8 cellular contexts compared by ENCODE assay signal in genomic region chr6:4775591-4776492, GRCh38. TPM values are rescaled to one million over a fixed set of nuclear protein-coding genes. Genes with fewer than 3 reads are reported as not detected.
DNase-seq lines count a peak whose midpoint lies in the region; ATAC-seq lines count a peak whose summit lies in the region.

Gene CDYL, plus strand, starts transcription at chr6:4776404. Its CDS starts 380 bp downstream, at chr6:4776784.

- H3K9me3 Mint-ChIP-seq in activated T-cell treated with anti-CD3 and anti-CD28 coated beads, Interleukin-2, amount 50 U/mL, for 72 hours = peaks cover 6 to 8% of the 10 kb centered on the region in 2 donors
- H3K9me3 Mint-ChIP-seq in naive thymus-derived CD4-positive, alpha-beta T cell = peaks cover 0 to 20% (median 4%) of the 10 kb centered on the region in 11 donors
- peaks cover 10% of the 10 kb centered on the region for H3K9me3 Mint-ChIP-seq in stimulated activated memory B cell treated with anti-CD40 and anti-IgM and Interleukin-4, amounts not matched to agents 10 μg/mL and 1 μg/mL and 100 μg/mL, for 72 hours

- H3K27me3 Mint-ChIP-seq in activated T-cell treated with anti-CD3 and anti-CD28 coated beads, Interleukin-2, amount 50 U/mL, for 72 hours (ENCODE audit: low read depth) = peaks cover 13% of the 10 kb centered on the region
- peaks cover 0 to 38% (median 0%) of the 10 kb centered on the region in 5 donors for H3K27me3 Mint-ChIP-seq in naive thymus-derived CD4-positive, alpha-beta T cell
- no peaks in the 10 kb centered on the region for H3K27me3 Mint-ChIP-seq in stimulated activated memory B cell treated with anti-CD40 and anti-IgM and Interleukin-4, amounts not matched to agents 10 μg/mL and 1 μg/mL and 100 μg/mL, for 72 hours

- peak within 1 kb of the TSS; percentile 58 for H3K4me3 ChIP-seq in naive thymus-derived CD4-positive, alpha-beta T cell (ENCODE audit: low read length)

- ATAC-seq in GM21786 (IDR thresholded peaks at IDR 0.05; ENCODE audit: unreplicated experiment) = peak; percentile 63
- peak; percentile 77 to 81 for ATAC-seq in activated T-cell treated with anti-CD3 and anti-CD28 coated beads, Interleukin-2, amount 50 U/mL, for 72 hours (replicated peaks in 1 of 2)
- ATAC-seq in naive thymus-derived CD4-positive, alpha-beta T cell = peak; percentile 89
- peak; percentile 88 for ATAC-seq in stimulated activated memory B cell treated with anti-CD40 and anti-IgM and Interleukin-4, amounts not matched to agents 10 μg/mL and 1 μg/mL and 100 μg/mL, for 72 hours

- CTCF ChIA-PET in naive thymus-derived CD4-positive, alpha-beta T cell (lab: Charles Lee) = no interaction called here

- POLR2A ChIA-PET in naive thymus-derived CD4-positive, alpha-beta T cell (lab: Charles Lee) = interaction anchor here (0.6 to 1.7 kb wide), 5 partner anchors 10 to 754 kb away, joined by 3 to 5 read pairs (median 4); partner anchors contain the start of gene RPP40

- H3K9me3 ChIP-seq in KOPT-K1 (ENCODE audit: insufficient read depth, low read length, poor library complexity, severe bottlenecking) = peaks cover 7% of the 10 kb centered on the region
- no peaks in the 10 kb centered on the region for H3K9me3 ChIP-seq in naive thymus-derived CD4-positive, alpha-beta T cell (ENCODE audit: control insufficient read depth in 2 of 3, low read length in 3 of 3)

- H3K36me3 Mint-ChIP-seq in activated T-cell treated with anti-CD3 and anti-CD28 coated beads, Interleukin-2, amount 50 U/mL, for 72 hours (ENCODE audit: insufficient read depth in 2 of 2) = peaks cover 11 to 22% of the 10 kb centered on the region in 2 donors
- H3K36me3 Mint-ChIP-seq in naive thymus-derived CD4-positive, alpha-beta T cell = peaks cover 0 to 19% (median 0%) of the 10 kb centered on the region in 5 donors
- H3K36me3 Mint-ChIP-seq in stimulated activated memory B cell treated with anti-CD40 and anti-IgM and Interleukin-4, amounts not matched to agents 10 μg/mL and 1 μg/mL and 100 μg/mL, for 72 hours = peaks cover 9% of the 10 kb centered on the region

- H3K27me3 ChIP-seq in naive thymus-derived CD4-positive, alpha-beta T cell (ENCODE audit: control insufficient read depth in 2 of 2, insufficient read depth in 2 of 2, low read length in 2 of 2) = no peaks in the 10 kb centered on the region

- intact Hi-C loops in naive thymus-derived CD4-positive, alpha-beta T cell (cut with micrococcal nuclease) = loop anchor here (1.0 to 10.0 kb wide), 13 partner anchors 31 to 1771 kb away; partner anchors contain the start of genes ECI2 (in 2 of the 2), FARS2 (in 1 of the 2), LYRM4 (in 1 of the 2) and NRN1 (in 1 of the 2)

- H3K4me1 Mint-ChIP-seq in activated T-cell treated with anti-CD3 and anti-CD28 coated beads, Interleukin-2, amount 50 U/mL, for 72 hours (ENCODE audit: low read depth) = peaks cover 52% of the 10 kb centered on the region
- H3K4me1 Mint-ChIP-seq in naive thymus-derived CD4-positive, alpha-beta T cell = peaks cover 32 to 48% (median 46%) of the 10 kb centered on the region in 7 donors
- H3K4me1 Mint-ChIP-seq in stimulated activated memory B cell treated with anti-CD40 and anti-IgM and Interleukin-4, amounts not matched to agents 10 μg/mL and 1 μg/mL and 100 μg/mL, for 72 hours = peaks cover 58% of the 10 kb centered on the region

- H3K4me1 ChIP-seq in naive thymus-derived CD4-positive, alpha-beta T cell (ENCODE audit: control insufficient read depth in 2 of 2, insufficient read depth in 2 of 2, low read length in 2 of 2) = peaks cover 0 to 10% of the 10 kb centered on the region in 2 donors

- H3K27ac ChIP-seq in KOPT-K1 (ENCODE audit: low read depth, low read length, poor library complexity, severe bottlenecking) = peak within 1 kb of the TSS; percentile 48
- peak within 1 kb of the TSS; percentile 63 for H3K27ac ChIP-seq in naive thymus-derived CD4-positive, alpha-beta T cell (ENCODE audit: low read depth, low read length)

- DNase-seq in DMS53 (lab: John Stamatoyannopoulos, UW) (peak; percentile 95), RKO (ENCODE audit: low spot score) (peak; percentile 81), fibroblast of gingiva (ENCODE audit: low read depth) (peak; percentile 86)
- peak; percentile 89 to 95 for DNase-seq in activated T-cell treated with anti-CD3 and anti-CD28 coated beads, Interleukin-2, amount 50 U/mL, for 72 hours
- DNase-seq in naive thymus-derived CD4-positive, alpha-beta T cell = peak; percentile 75 to 94 (median 88)

- peak within 1 kb of the TSS; percentile 85 for H3K27ac Mint-ChIP-seq in activated T-cell treated with anti-CD3 and anti-CD28 coated beads, Interleukin-2, amount 50 U/mL, for 72 hours
- H3K27ac Mint-ChIP-seq in naive thymus-derived CD4-positive, alpha-beta T cell = peak within 1 kb of the TSS; percentile 61 to 94 (median 87)
- H3K27ac Mint-ChIP-seq in stimulated activated memory B cell treated with anti-CD40 and anti-IgM and Interleukin-4, amounts not matched to agents 10 μg/mL and 1 μg/mL and 100 μg/mL, for 72 hours = peak within 1 kb of the TSS; percentile 88

- H3K36me3 ChIP-seq in KOPT-K1 (ENCODE audit: insufficient read depth, low read length) = no peaks in the 10 kb centered on the region
- no peaks in the 10 kb centered on the region for H3K36me3 ChIP-seq in naive thymus-derived CD4-positive, alpha-beta T cell (ENCODE audit: control insufficient read depth in 2 of 3, insufficient read depth in 3 of 3, low read length in 3 of 3)

- peak within 1 kb of the TSS; percentile 92 to 97 for H3K4me3 Mint-ChIP-seq in activated T-cell treated with anti-CD3 and anti-CD28 coated beads, Interleukin-2, amount 50 U/mL, for 72 hours
- peak within 1 kb of the TSS; percentile 84 to 96 (median 93) for H3K4me3 Mint-ChIP-seq in naive thymus-derived CD4-positive, alpha-beta T cell
- H3K4me3 Mint-ChIP-seq in stimulated activated memory B cell treated with anti-CD40 and anti-IgM and Interleukin-4, amounts not matched to agents 10 μg/mL and 1 μg/mL and 100 μg/mL, for 72 hours = peak within 1 kb of the TSS; percentile 94

RNA-seq across cellular contexts. Expression of gene CDYL, which starts in this region (rescaled TPM):
- 10 to 100 TPM; 39.2 to 40.8 TPM for total RNA-seq in activated T-cell treated with anti-CD3 and anti-CD28 coated beads, Interleukin-2, amount 50 U/mL, for 72 hours
- total RNA-seq in naive thymus-derived CD4-positive, alpha-beta T cell = 10 to 100 TPM; 25.5 to 43.3 (median 35.1) TPM
- polyA plus RNA-seq in naive thymus-derived CD4-positive, alpha-beta T cell = 1 to 10 TPM; 3.6 to 4.2 TPM

Comparison
In these comparisons a context has a peak if more than half of its experiments do, and no peak if none do; other contexts are left out.
1. Peak in every context shown above with its lines: DNase-seq, ATAC-seq, H3K4me3 ChIP-seq and H3K27ac ChIP-seq.